22 cellular contexts compared by ENCODE assay signal in genomic region chr13:99205621-99206220, GRCh38. TPM values are rescaled to one million over a fixed set of nuclear protein-coding genes. Genes with fewer than 3 reads are reported as not detected.
DNase-seq lines count a peak whose midpoint lies in the region; ATAC-seq and TF ChIP-seq lines count a peak whose summit lies in the region.
"Had no signal": no experiment of that assay in that cellular context is flagged by ENCODE, and none has a peak within 500 bp of the region (broad histone marks: within the 10 kb centered on the region; RNA-seq: fewer than 3 reads in every experiment).

No MANE protein-coding gene starts in this region.

- H3K4me1 Mint-ChIP-seq in CD4-positive, CD25-positive, alpha-beta regulatory T cell = peaks cover 41 to 89% (median 49%) of the 10 kb centered on the region in 4 donors
- H3K4me1 Mint-ChIP-seq in CD8-positive, alpha-beta memory T cell = peaks cover 70 to 90% (median 88%) of the 10 kb centered on the region in 3 donors
- peaks cover 76% of the 10 kb centered on the region for H3K4me1 Mint-ChIP-seq in activated T-helper 1 cell treated with anti-CD3 and anti-CD28 coated beads, Interleukin-12 subunit alpha, Interleukin-12 subunit beta, Interleukin-2, Interleukin-4 antibody, amounts not matched to agents 30 ng/mL and 10 ng/mL and 1 ng/mL, durations not matched to agents 14 hours and 24 hours and 36 hours (ENCODE audit: low read depth)
- peaks cover 69 to 91% (median 81%) of the 10 kb centered on the region in 7 donors for H3K4me1 Mint-ChIP-seq in naive thymus-derived CD4-positive, alpha-beta T cell

- H3K4me3 Mint-ChIP-seq in CD4-positive, CD25-positive, alpha-beta regulatory T cell = peak overlapping the region; percentile 43 to 81 (median 70)
- peak overlapping the region; percentile 78 to 91 (median 86) for H3K4me3 Mint-ChIP-seq in CD8-positive, alpha-beta memory T cell
- H3K4me3 Mint-ChIP-seq in activated T-helper 1 cell treated with anti-CD3 and anti-CD28 coated beads, Interleukin-12 subunit alpha, Interleukin-12 subunit beta, Interleukin-2, Interleukin-4 antibody, amounts not matched to agents 30 ng/mL and 10 ng/mL and 1 ng/mL, durations not matched to agents 14 hours and 24 hours and 36 hours = peak overlapping the region; percentile 65
- peak overlapping the region; percentile 74 to 96 (median 89) for H3K4me3 Mint-ChIP-seq in naive thymus-derived CD4-positive, alpha-beta T cell

- no peak for ATAC-seq in CD4-positive, CD25-positive, alpha-beta regulatory T cell (ENCODE audit: low read depth in 2 of 2)
- ATAC-seq in naive thymus-derived CD4-positive, alpha-beta T cell = no peak
- ATAC-seq in HG03565 (IDR thresholded peaks at IDR 0.05; ENCODE audit: unreplicated experiment) = no peak
- ATAC-seq: foreskin keratinocyte, left cardiac atrium, SK-N-SH treated with all-trans-retinoic acid at 6 μM for 48 hours had no signal

- peaks cover 4% of the 10 kb centered on the region for H3K27me3 Mint-ChIP-seq in CD4-positive, CD25-positive, alpha-beta regulatory T cell
- peaks cover 0 to 3% of the 10 kb centered on the region in 2 donors for H3K27me3 Mint-ChIP-seq in CD8-positive, alpha-beta memory T cell
- H3K27me3 Mint-ChIP-seq in activated T-helper 1 cell treated with anti-CD3 and anti-CD28 coated beads, Interleukin-12 subunit alpha, Interleukin-12 subunit beta, Interleukin-2, Interleukin-4 antibody, amounts not matched to agents 30 ng/mL and 10 ng/mL and 1 ng/mL, durations not matched to agents 14 hours and 24 hours and 36 hours (ENCODE audit: insufficient read depth) = no peaks in the 10 kb centered on the region
- H3K27me3 Mint-ChIP-seq in naive thymus-derived CD4-positive, alpha-beta T cell = peaks cover 0 to 2% (median 0%) of the 10 kb centered on the region in 5 donors

- peak overlapping the region; percentile 78 to 93 (median 92) for H3K27ac Mint-ChIP-seq in CD4-positive, CD25-positive, alpha-beta regulatory T cell
- H3K27ac Mint-ChIP-seq in CD8-positive, alpha-beta memory T cell = peak overlapping the region; percentile 78 to 98 (median 94)
- H3K27ac Mint-ChIP-seq in activated T-helper 1 cell treated with anti-CD3 and anti-CD28 coated beads, Interleukin-12 subunit alpha, Interleukin-12 subunit beta, Interleukin-2, Interleukin-4 antibody, amounts not matched to agents 30 ng/mL and 10 ng/mL and 1 ng/mL, durations not matched to agents 14 hours and 24 hours and 36 hours = no peak overlapping the region
- peak overlapping the region; percentile 85 to 97 (median 93) for H3K27ac Mint-ChIP-seq in naive thymus-derived CD4-positive, alpha-beta T cell

- H3K36me3 ChIP-seq in CD4-positive, CD25-positive, alpha-beta regulatory T cell (ENCODE audit: control insufficient read depth, insufficient read depth, low read length) = peaks cover 17% of the 10 kb centered on the region
- peaks cover 14% of the 10 kb centered on the region for H3K36me3 ChIP-seq in CD8-positive, alpha-beta memory T cell (ENCODE audit: insufficient read depth, low read length)
- peaks cover 0 to 19% (median 0%) of the 10 kb centered on the region in 3 experiments for H3K36me3 ChIP-seq in naive thymus-derived CD4-positive, alpha-beta T cell (ENCODE audit: control insufficient read depth in 2 of 3, insufficient read depth in 3 of 3, low read length in 3 of 3)
- H3K36me3 ChIP-seq in right atrium auricular region = no peaks in the 10 kb centered on the region

- H3K27me3 ChIP-seq in CD4-positive, CD25-positive, alpha-beta regulatory T cell (ENCODE audit: control insufficient read depth, insufficient read depth, low read length) = no peaks in the 10 kb centered on the region
- no peaks in the 10 kb centered on the region for H3K27me3 ChIP-seq in CD8-positive, alpha-beta memory T cell (ENCODE audit: insufficient read depth, low read length, poor library complexity, severe bottlenecking)
- no peaks in the 10 kb centered on the region for H3K27me3 ChIP-seq in naive thymus-derived CD4-positive, alpha-beta T cell (ENCODE audit: control insufficient read depth in 2 of 2, insufficient read depth in 2 of 2, low read length in 2 of 2)
- no peaks in the 10 kb centered on the region for H3K27me3 ChIP-seq in right atrium auricular region
- H3K27me3 ChIP-seq: foreskin keratinocyte, Peyer's patch had no signal

- H3K9me3 Mint-ChIP-seq in CD4-positive, CD25-positive, alpha-beta regulatory T cell = peaks cover 0 to 3% (median 0%) of the 10 kb centered on the region in 7 donors
- H3K9me3 Mint-ChIP-seq in CD8-positive, alpha-beta memory T cell = no peaks in the 10 kb centered on the region
- no peaks in the 10 kb centered on the region for H3K9me3 Mint-ChIP-seq in activated T-helper 1 cell treated with anti-CD3 and anti-CD28 coated beads, Interleukin-12 subunit alpha, Interleukin-12 subunit beta, Interleukin-2, Interleukin-4 antibody, amounts not matched to agents 30 ng/mL and 10 ng/mL and 1 ng/mL, durations not matched to agents 14 hours and 24 hours and 36 hours
- peaks cover 0 to 2% (median 0%) of the 10 kb centered on the region in 11 donors for H3K9me3 Mint-ChIP-seq in naive thymus-derived CD4-positive, alpha-beta T cell

- peaks cover 69% of the 10 kb centered on the region for H3K4me1 ChIP-seq in CD4-positive, CD25-positive, alpha-beta regulatory T cell (ENCODE audit: control insufficient read depth, insufficient read depth, low read length, poor library complexity, severe bottlenecking)
- H3K4me1 ChIP-seq in CD8-positive, alpha-beta memory T cell (ENCODE audit: insufficient read depth, low read length) = peaks cover 78% of the 10 kb centered on the region
- H3K4me1 ChIP-seq in naive thymus-derived CD4-positive, alpha-beta T cell (ENCODE audit: control insufficient read depth in 2 of 2, insufficient read depth in 2 of 2, low read length in 2 of 2) = peaks cover 37 to 63% of the 10 kb centered on the region in 2 donors
- H3K4me1 ChIP-seq in right atrium auricular region = peaks cover 0 to 36% of the 10 kb centered on the region in 2 donors

- peak overlapping the region; percentile 53 for H3K27ac ChIP-seq in CD4-positive, CD25-positive, alpha-beta regulatory T cell (ENCODE audit: insufficient read depth, low read length, poor library complexity, severe bottlenecking)
- no peak overlapping the region for H3K27ac ChIP-seq in CD8-positive, alpha-beta memory T cell (ENCODE audit: low read depth, low read length)
- H3K27ac ChIP-seq in naive thymus-derived CD4-positive, alpha-beta T cell (ENCODE audit: low read depth, low read length) = peak overlapping the region; percentile 72
- H3K27ac ChIP-seq in right atrium auricular region = no peak overlapping the region
- H3K27ac ChIP-seq: foreskin keratinocyte had no signal

- H3K36me3 Mint-ChIP-seq in CD4-positive, CD25-positive, alpha-beta regulatory T cell = peaks cover 29% of the 10 kb centered on the region
- H3K36me3 Mint-ChIP-seq in CD8-positive, alpha-beta memory T cell = peaks cover 0 to 53% (median 15%) of the 10 kb centered on the region in 3 donors
- peaks cover 45% of the 10 kb centered on the region for H3K36me3 Mint-ChIP-seq in activated T-helper 1 cell treated with anti-CD3 and anti-CD28 coated beads, Interleukin-12 subunit alpha, Interleukin-12 subunit beta, Interleukin-2, Interleukin-4 antibody, amounts not matched to agents 30 ng/mL and 10 ng/mL and 1 ng/mL, durations not matched to agents 14 hours and 24 hours and 36 hours (ENCODE audit: low read depth)
- peaks cover 4 to 45% (median 14%) of the 10 kb centered on the region in 5 donors for H3K36me3 Mint-ChIP-seq in naive thymus-derived CD4-positive, alpha-beta T cell

- POLR2A ChIA-PET in CD8-positive, alpha-beta memory T cell (lab: Charles Lee) = interaction anchor here (0.9 to 1.2 kb wide), 3 partner anchors 9 to 53 kb away, joined by 3 to 4 read pairs (median 4); partner anchors contain the start of gene GPR18
- POLR2A ChIA-PET in naive thymus-derived CD4-positive, alpha-beta T cell (lab: Charles Lee) = interaction anchor here (1.5 to 15.2 kb wide), 5 partner anchors 11 to 146 kb away, joined by 4 to 273 read pairs (median 15); partner anchors contain the start of gene GPR18

- peak overlapping the region; percentile 73 for H3K4me3 ChIP-seq in CD4-positive, CD25-positive, alpha-beta regulatory T cell (ENCODE audit: low read depth, low read length)
- H3K4me3 ChIP-seq in CD8-positive, alpha-beta memory T cell (ENCODE audit: low read length) = peak overlapping the region; percentile 57
- peak overlapping the region; percentile 58 for H3K4me3 ChIP-seq in naive thymus-derived CD4-positive, alpha-beta T cell (ENCODE audit: low read length)
- H3K4me3 ChIP-seq in right atrium auricular region = no peak overlapping the region
- H3K4me3 ChIP-seq: smooth muscle cell had no signal

- no peak for DNase-seq in CD4-positive, CD25-positive, alpha-beta regulatory T cell
- DNase-seq in CD8-positive, alpha-beta memory T cell = no peak
- DNase-seq in activated T-helper 1 cell treated with anti-CD3 and anti-CD28 coated beads, Interleukin-12 subunit alpha, Interleukin-12 subunit beta, Interleukin-2, Interleukin-4 antibody, amounts not matched to agents 30 ng/mL and 10 ng/mL and 1 ng/mL, durations not matched to agents 14 hours and 24 hours and 36 hours (ENCODE audit: low spot score) = no peak
- DNase-seq in naive thymus-derived CD4-positive, alpha-beta T cell = no peak
- no peak for DNase-seq in GDM1 (lab: John Stamatoyannopoulos, UW)
- no peak for DNase-seq in right atrium auricular region (ENCODE audit: low spot score)
- no peak for DNase-seq in AG08395 (ENCODE audit: low spot score)
- DNase-seq: aorta, C1 segment of cervical spinal cord, left cardiac atrium, NCI-H1092, NCI-H2171 treated with DMSO at 0.1 percent for 48 hours, NCI-H774, posterior cingulate gyrus had no signal

- no peaks in the 10 kb centered on the region for H3K9me3 ChIP-seq in CD4-positive, CD25-positive, alpha-beta regulatory T cell (ENCODE audit: control insufficient read depth in 2 of 2, low read length in 2 of 2)
- no peaks in the 10 kb centered on the region for H3K9me3 ChIP-seq in CD8-positive, alpha-beta memory T cell (ENCODE audit: low read length)
- H3K9me3 ChIP-seq in naive thymus-derived CD4-positive, alpha-beta T cell (ENCODE audit: control insufficient read depth in 2 of 3, low read length in 3 of 3) = no peaks in the 10 kb centered on the region
- H3K9me3 ChIP-seq in right atrium auricular region = no peaks in the 10 kb centered on the region
- H3K9me3 ChIP-seq: Peyer's patch had no signal

- intact Hi-C loops in activated T-helper 1 cell treated with anti-CD3 and anti-CD28 coated beads, Interleukin-12 subunit alpha, Interleukin-12 subunit beta, Interleukin-2, Interleukin-4 antibody, amounts not matched to agents 30 ng/mL and 10 ng/mL and 1 ng/mL, durations not matched to agents 14 hours and 24 hours and 36 hours (cut with micrococcal nuclease) = loop anchor here (1.0 to 2.0 kb wide), 2 partner anchors 9 to 109 kb away; no protein-coding TSS in a partner anchor
- intact Hi-C loops in naive thymus-derived CD4-positive, alpha-beta T cell (cut with micrococcal nuclease) = no loop called here

- CTCF ChIA-PET in CD8-positive, alpha-beta memory T cell (lab: Charles Lee) = interaction anchor here (0.6 to 18.0 kb wide), 8 partner anchors 9 to 267 kb away, joined by 3 to 223 read pairs (median 6); no protein-coding TSS in a partner anchor
- CTCF ChIA-PET in naive thymus-derived CD4-positive, alpha-beta T cell (lab: Charles Lee) = interaction anchor here (0.8 to 11.9 kb wide), 6 partner anchors 13 to 121 kb away, joined by 3 to 242 read pairs (median 8); partner anchors contain the start of gene GPR18

- TF ChIP-seq CTCF in right atrium auricular region (IDR thresholded peaks at IDR 0.05) = no peak

RNA-seq across cellular contexts. Expression of gene UBAC2, which starts 5.1 kb away (rescaled TPM):
- 62.8 TPM for total RNA-seq in CD4-positive, CD25-positive, alpha-beta regulatory T cell
- 100 to 1,000 TPM; 101 to 122 (median 105) TPM for polyA plus RNA-seq in CD4-positive, CD25-positive, alpha-beta regulatory T cell
- total RNA-seq in CD8-positive, alpha-beta memory T cell = 10 to 100 TPM; 62.3 to 63.7 TPM
- 160 TPM for polyA plus RNA-seq in CD8-positive, alpha-beta memory T cell
- total RNA-seq in activated T-helper 1 cell treated with anti-CD3 and anti-CD28 coated beads, Interleukin-12 subunit alpha, Interleukin-12 subunit beta, Interleukin-2, Interleukin-4 antibody, amounts not matched to agents 30 ng/mL and 10 ng/mL and 1 ng/mL, durations not matched to agents 14 hours and 24 hours and 36 hours = 52.1 and 56.3 TPM in 2 replicates
- 100 to 1,000 TPM in 2 of 5 experiments, 10 to 100 TPM in 3; 63.3 to 114 (median 90.2) TPM for total RNA-seq in naive thymus-derived CD4-positive, alpha-beta T cell
- 100 to 1,000 TPM; 142 TPM for polyA plus RNA-seq in naive thymus-derived CD4-positive, alpha-beta T cell
- total RNA-seq in right atrium auricular region = 10 to 100 TPM; 47.5 to 50.7 TPM

RNA-seq across cellular contexts. Expression of gene GPR18, which starts 52.5 kb away (rescaled TPM):
- 8.6 TPM for total RNA-seq in CD4-positive, CD25-positive, alpha-beta regulatory T cell
- 10 to 100 TPM in 2 of 4 donors, 1 to 10 TPM in 2; 6.1 to 22.6 (median 10.5) TPM for polyA plus RNA-seq in CD4-positive, CD25-positive, alpha-beta regulatory T cell
- total RNA-seq in CD8-positive, alpha-beta memory T cell = 10 to 100 TPM; 15.2 to 16.2 TPM
- 32.4 TPM for polyA plus RNA-seq in CD8-positive, alpha-beta memory T cell
- total RNA-seq in activated T-helper 1 cell treated with anti-CD3 and anti-CD28 coated beads, Interleukin-12 subunit alpha, Interleukin-12 subunit beta, Interleukin-2, Interleukin-4 antibody, amounts not matched to agents 30 ng/mL and 10 ng/mL and 1 ng/mL, durations not matched to agents 14 hours and 24 hours and 36 hours = 12.0 and 15.9 TPM in 2 replicates
- 10 to 100 TPM; 11.5 to 40.4 (median 21.1) TPM for total RNA-seq in naive thymus-derived CD4-positive, alpha-beta T cell
- polyA plus RNA-seq in naive thymus-derived CD4-positive, alpha-beta T cell = 10 to 100 TPM; 27.9 to 35.9 TPM
- total RNA-seq in right atrium auricular region = under 1 TPM in 1 of 2 donors, not detected in 1; 0.28 TPM
- total RNA-seq: cerebellum, Daoy, endothelial cell of umbilical vein, foreskin keratinocyte, left cardiac atrium, smooth muscle cell had no signal
- polyA plus RNA-seq: endothelial cell of umbilical vein, foreskin keratinocyte, smooth muscle cell had no signal

Comparison
In these comparisons a context has a peak if more than half of its experiments do, and no peak if none do; other contexts are left out.
1. H3K27ac ChIP-seq: peak in CD4-positive, CD25-positive, alpha-beta regulatory T cell (single experiment) and naive thymus-derived CD4-positive, alpha-beta T cell (single experiment); none in CD8-positive, alpha-beta memory T cell (single experiment) and right atrium auricular region (0 of 2).
2. H3K4me3 ChIP-seq: peak in CD4-positive, CD25-positive, alpha-beta regulatory T cell (single experiment), CD8-positive, alpha-beta memory T cell (single experiment) and naive thymus-derived CD4-positive, alpha-beta T cell (single experiment); none in right atrium auricular region (0 of 2).
3. Peak in every context shown above with its lines, with median percentiles within 50 percentile points of each other: H3K4me3 Mint-ChIP-seq.